8 cellular contexts compared by ENCODE assay signal in the genomic region with DNA sequence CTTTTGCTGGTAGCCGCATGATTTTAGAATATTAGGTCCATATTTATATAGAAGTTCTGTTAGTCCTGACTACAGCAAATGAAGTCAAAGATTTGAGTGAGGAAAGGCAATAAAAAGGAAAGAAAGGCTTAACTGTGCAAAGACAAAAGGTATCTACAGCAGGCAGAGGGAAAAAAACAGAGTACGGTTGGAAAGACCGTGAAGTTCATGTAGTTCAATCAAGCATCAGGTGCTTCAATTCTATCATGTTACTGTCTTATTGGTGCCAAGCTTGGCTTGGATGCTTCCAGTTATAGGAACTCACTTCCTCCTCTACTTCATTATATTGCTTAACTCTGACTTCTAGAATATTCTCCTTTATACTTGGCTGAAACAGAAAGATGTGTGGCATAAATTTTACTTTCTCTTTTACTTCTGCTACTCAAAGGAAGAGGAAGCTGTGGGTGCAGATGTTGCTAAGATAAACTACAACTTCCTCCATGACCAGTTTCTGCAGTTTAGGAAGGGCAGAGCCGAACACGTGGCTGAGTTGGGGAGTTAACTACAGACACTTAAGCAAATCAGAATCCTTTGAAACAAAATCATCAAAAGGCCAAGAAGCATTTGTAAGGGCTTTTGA. TPM values are rescaled to one million over a fixed set of nuclear protein-coding genes. Genes with fewer than 3 reads are reported as not detected.
DNase-seq lines count a peak whose midpoint lies in the region; ATAC-seq and TF ChIP-seq lines count a peak whose summit lies in the region.

No MANE protein-coding gene starts in this region.

- H3K27me3 ChIP-seq in heart left ventricle: no peaks in the 10 kb centered on the region

- peak overlapping the region in 4 of 12 donors; percentile 4 to 89 (median 30) for H3K27ac ChIP-seq in heart left ventricle

- intact Hi-C loops in heart left ventricle (cut with DNase I): loop anchor here in 7 of 10 donors (2.0 to 10.0 kb wide), 8 partner anchors 45 to 377 kb away; no protein-coding TSS in a partner anchor

- peak; percentile 74 for DNase-seq in ELR (ENCODE audit: low read depth)
- peak; percentile 98 to 99 for DNase-seq in Kasumi-1 (lab: John Stamatoyannopoulos, UW)
- DNase-seq in activated T-cell treated with anti-CD3 and anti-CD28 coated beads for 24 hours (ENCODE audit: low read depth): peak; percentile 56
- DNase-seq in heart left ventricle: peak in 4 of 5 donors; percentile 23 to 49 (median 40)
- peak; percentile 45 for DNase-seq in stimulated activated CD8-positive, alpha-beta memory T cell treated with anti-CD3 and anti-CD28 coated beads, Interleukin-12 subunit alpha, Interleukin-12 subunit beta, amount 100 ng/mL, for 1 hour (ENCODE audit: low read depth)
- DNase-seq in NCI-H446 (lab: John Stamatoyannopoulos, UW): no peak
- DNase-seq in NCI-H226: no peak

- no peak for TF ChIP-seq POLR2A in heart left ventricle (IDR thresholded peaks at IDR 0.05)

- ATAC-seq in GM21723 (IDR thresholded peaks at IDR 0.05; ENCODE audit: unreplicated experiment) (peak; percentile 97), heart left ventricle (peak; percentile 15 to 90 (median 82))

- no peak overlapping the region for H3K4me3 ChIP-seq in heart left ventricle

- peak in 1 of 12 donors; percentile 4 for TF ChIP-seq CTCF in heart left ventricle (IDR thresholded peaks at IDR 0.05)

- 51 to 61% (median 57%) methylated on average over 5 of the region's 5 CpGs for WGBS in heart left ventricle, 4 donors

- H3K9me3 ChIP-seq in heart left ventricle: no peaks in the 10 kb centered on the region

- H3K4me1 ChIP-seq in heart left ventricle: peaks cover 0 to 22% (median 4%) of the 10 kb centered on the region in 12 donors

- no peaks in the 10 kb centered on the region for H3K36me3 ChIP-seq in heart left ventricle

RNA-seq across cellular contexts. Expression of a gene that starts 6.7 kb away (rescaled TPM):
- total RNA-seq in heart left ventricle: 1 to 10 TPM in 8 of 9 donors, under 1 TPM in 1; 0.69 to 6.0 (median 2.8) TPM
- polyA plus RNA-seq in heart left ventricle: 1 to 10 TPM; 1.0 to 1.6 TPM

Comparison
In these comparisons a context has a peak if more than half of its experiments do, and no peak if none do; other contexts are left out.
1. DNase-seq: peak in ELR (single experiment), Kasumi-1 (2 of 2), activated T-cell treated with anti-CD3 and anti-CD28 coated beads for 24 hours (single experiment), heart left ventricle (4 of 5) and stimulated activated CD8-positive, alpha-beta memory T cell treated with anti-CD3 and anti-CD28 coated beads, Interleukin-12 subunit alpha, Interleukin-12 subunit beta, amount 100 ng/mL, for 1 hour (single experiment); none in NCI-H446 (0 of 2) and NCI-H226 (single experiment).